Comparison of ENCODE assay signal across 8 cellular contexts in genomic region chr12:105330938-105331804, GRCh38. TPM values are rescaled to one million over a fixed set of nuclear protein-coding genes. Genes with fewer than 3 reads are reported as not detected.
DNase-seq lines count a peak whose midpoint lies in the region; ATAC-seq and TF ChIP-seq lines count a peak whose summit lies in the region.

No MANE protein-coding gene starts in this region.

- H3K9me3 ChIP-seq in neural cell (ENCODE audit: low read length) (no peaks in the 10 kb centered on the region), aorta (ENCODE audit: control insufficient read depth, low read length) (no peaks in the 10 kb centered on the region)

- ATAC-seq in GM18907 (IDR thresholded peaks at IDR 0.05; ENCODE audit: unreplicated experiment) (peak; percentile 12), aorta (ENCODE audit: low FRiP score) (peak; percentile 62)

- intact Hi-C loops in aorta (cut with DNase I) = loop anchor here (2.0 to 5.0 kb wide), 3 partner anchors 36 to 94 kb away; partner anchors contain the start of gene APPL2 (in 2 of the 2)

- H3K79me2 ChIP-seq in neural cell (replicated peaks; ENCODE audit: insufficient read depth, low read length) = peaks cover 25% of the 10 kb centered on the region

- H3K27me3 ChIP-seq in neural cell (ENCODE audit: insufficient read depth, low read depth, low read length) = no peaks in the 10 kb centered on the region
- H3K27me3 ChIP-seq in aorta (ENCODE audit: control insufficient read depth in 1 of 2, insufficient read depth in 2 of 2, low read length in 1 of 2) = no peaks in the 10 kb centered on the region

- peak overlapping the region; percentile 87 for H3K4me3 ChIP-seq in neural cell (ENCODE audit: low read length)
- peak overlapping the region; percentile 80 to 95 for H3K4me3 ChIP-seq in aorta (ENCODE audit: low read length in 2 of 2)

- peak overlapping the region; percentile 57 for H3K9ac ChIP-seq in neural cell (ENCODE audit: low read length)

- peaks cover 0 to 2% of the 10 kb centered on the region in 2 donors for H3K4me1 ChIP-seq in aorta (ENCODE audit: control insufficient read depth in 1 of 2, insufficient read depth in 2 of 2, low read length in 2 of 2)

- H3K27ac ChIP-seq in neural cell (ENCODE audit: low read length) (no peak overlapping the region), aorta (ENCODE audit: low read depth in 1 of 2, low read length in 2 of 2) (peak overlapping the region in 1 of 2 donors; percentile 4)

- TF ChIP-seq RAD21 in Ishikawa (IDR thresholded peaks at IDR 0.05; ENCODE audit: low read depth) = no peak
- no peak for TF ChIP-seq RAD21 in neural cell (conservative IDR thresholded peaks at IDR 0.05)

- DNase-seq in AG09319 (ENCODE audit: extremely low read depth, low read depth) (no peak), erythroblast (lab: John Stamatoyannopoulos, UW) (peak; percentile 55 to 56), aorta (peak; percentile 65 to 86), NCI-H2029 treated with DMSO at 0.1 percent for 48 hours (lab: John Stamatoyannopoulos, UW) (no peak)
- peak; percentile 15 to 21 for DNase-seq in activated CD4-positive, alpha-beta T cell treated with anti-CD3 and anti-CD28 coated beads, Interleukin-2, amount 50 U/mL, for 4 hours

- H3K36me3 ChIP-seq in neural cell (ENCODE audit: insufficient read depth, low read length) (no peaks in the 10 kb centered on the region), aorta (ENCODE audit: control insufficient read depth in 1 of 2, insufficient read depth in 2 of 2, low read length in 1 of 2) (no peaks in the 10 kb centered on the region)

- no peak for TF ChIP-seq POLR2A in erythroblast (IDR thresholded peaks at IDR 0.05; ENCODE audit: low read length)

- H3K9me2 ChIP-seq in neural cell (ENCODE audit: insufficient read depth, low read length) = no peaks in the 10 kb centered on the region

- peak overlapping the region; percentile 56 for H2AFZ ChIP-seq in neural cell (ENCODE audit: low read depth, low read length)

- no peaks in the 10 kb centered on the region for H3F3A ChIP-seq in neural cell (ENCODE audit: insufficient read depth, low read length, poor library complexity, severe bottlenecking)

- TF ChIP-seq CTCF in AG09319 (IDR thresholded peaks at IDR 0.05; ENCODE audit: low read depth, low read length) (peak; percentile 16), neural cell (IDR thresholded peaks at IDR 0.05; ENCODE audit: poor library complexity, severe bottlenecking) (peak; percentile 18)

- H3K4me2 ChIP-seq in neural cell (ENCODE audit: low read length) = peak overlapping the region; percentile 65

- no peak for TF ChIP-seq EP300 in Ishikawa (IDR thresholded peaks at IDR 0.05; ENCODE audit: borderline replicate concordance)
- TF ChIP-seq EP300 in neural cell (conservative IDR thresholded peaks at IDR 0.05; ENCODE audit: poor library complexity, severe bottlenecking) = no peak

- H4K20me1 ChIP-seq in neural cell (ENCODE audit: insufficient read depth) = no peaks in the 10 kb centered on the region

- WGBS in aorta, 2 donors = 0 to 1% methylated on average over 26 to 46 of the region's 46 CpGs

TF ChIP-seq in Ishikawa, 13 proteins besides CTCF, POLR2A, EP300 and RAD21:
- no peak for TF ChIP-seq NFIC (IDR thresholded peaks at IDR 0.05)
- peak; percentile 89 for TF ChIP-seq EGR1 (IDR thresholded peaks at IDR 0.05)
- no peak for TF ChIP-seq TAF1 (IDR thresholded peaks at IDR 0.05; ENCODE audit: low read depth)
- TF ChIP-seq MAX (IDR thresholded peaks at IDR 0.05) = peak; percentile 10; the same call in 1 of the 2 replicates

TF ChIP-seq in neural cell, 6 proteins besides CTCF, POLR2A, EP300 and RAD21:
- TF ChIP-seq MXI1 (conservative IDR thresholded peaks at IDR 0.05; ENCODE audit: poor library complexity, severe bottlenecking) = no peak
- no peak for TF ChIP-seq SMC3 (conservative IDR thresholded peaks at IDR 0.05; ENCODE audit: poor library complexity)
- no peak for TF ChIP-seq EZH2 (IDR thresholded peaks at IDR 0.05; ENCODE audit: borderline replicate concordance, insufficient read depth, low read length, poor library complexity, severe bottlenecking)
- no peak for TF ChIP-seq POLR2AphosphoS5 (IDR thresholded peaks at IDR 0.05)
- TF ChIP-seq TAF1 (IDR thresholded peaks at IDR 0.05; ENCODE audit: low read depth) = no peak
- TF ChIP-seq REST (IDR thresholded peaks at IDR 0.05; ENCODE audit: borderline replicate concordance) = no peak

RNA-seq across cellular contexts. Expression of gene C12orf75, which starts 0.7 kb away (rescaled TPM):
- polyA plus RNA-seq in neural cell (25.2 and 27.1 TPM in 2 replicates), aorta (100 to 1,000 TPM; 306 to 661 TPM)
- polyA minus RNA-seq in neural cell = 11.2 and 11.3 TPM in 2 replicates
- total RNA-seq in aorta = 100 to 1,000 TPM in 1 of 2 donors, 10 to 100 TPM in 1; 75.9 to 153 TPM

Comparison
In these comparisons a context has a peak if more than half of its experiments do, and no peak if none do; other contexts are left out.
1. DNase-seq: peak in activated CD4-positive, alpha-beta T cell treated with anti-CD3 and anti-CD28 coated beads, Interleukin-2, amount 50 U/mL, for 4 hours (2 of 2), erythroblast (2 of 2) and aorta (2 of 2); none in AG09319 (single experiment) and NCI-H2029 treated with DMSO at 0.1 percent for 48 hours (single experiment).
2. RNA of gene C12orf75, which starts 0.7 kb away (polyA plus RNA-seq): 306 to 661 TPM in aorta; 25.2 to 27.1 TPM in neural cell; every median in the first group is over 10 times any median in the second.